Comparison of ENCODE assay signal across 9 cellular contexts in genomic region chr6:136967874-136968752, GRCh38. TPM values are rescaled to one million over a fixed set of nuclear protein-coding genes. Genes with fewer than 3 reads are reported as not detected.
DNase-seq lines count a peak whose midpoint lies in the region; ATAC-seq and TF ChIP-seq lines count a peak whose summit lies in the region.
"Had no signal": no experiment of that assay in that cellular context is flagged by ENCODE, and none has a peak within 500 bp of the region (broad histone marks: within the 10 kb centered on the region; RNA-seq: fewer than 3 reads in every experiment).

No MANE protein-coding gene starts in this region.

- H3K4me2 ChIP-seq in OCI-LY1 (ENCODE audit: low read length): peak overlapping the region; percentile 17; the same call in 1 of the 2 replicates

- no peaks in the 10 kb centered on the region for H3K9me2 ChIP-seq in OCI-LY1 (ENCODE audit: low read depth, low read length)

- no peaks in the 10 kb centered on the region for H3K9me3 Mint-ChIP-seq in activated CD8-positive, alpha-beta memory T cell treated with anti-CD3 and anti-CD28 coated beads, Interleukin-2, amount 10 ng/mL, durations not matched to agents 7 days and 5 days (ENCODE audit: low read depth)
- no peaks in the 10 kb centered on the region for H3K9me3 Mint-ChIP-seq in nephron

- no peak overlapping the region for H3K4me3 ChIP-seq in OCI-LY1 (ENCODE audit: low read depth, low read length, poor library complexity, severe bottlenecking)

- H4K20me1 ChIP-seq in OCI-LY1 (ENCODE audit: insufficient read depth, low read length): no peaks in the 10 kb centered on the region

- no peaks in the 10 kb centered on the region for H3K27me3 ChIP-seq in OCI-LY1 (ENCODE audit: insufficient read depth, low read length)

- CTCF ChIA-PET in activated CD8-positive, alpha-beta memory T cell treated with anti-CD3 and anti-CD28 coated beads, Interleukin-2, amount 10 ng/mL, durations not matched to agents 7 days and 5 days (lab: Charles Lee): interaction anchor here (0.8 to 2.5 kb wide), 3 partner anchors 11 to 357 kb away, joined by 3 to 9 read pairs (median 5); no protein-coding TSS in a partner anchor

- H3F3A ChIP-seq in OCI-LY1 (ENCODE audit: insufficient read depth, low read length): no peaks in the 10 kb centered on the region

- no peak overlapping the region for H2AFZ ChIP-seq in OCI-LY1 (ENCODE audit: low read length)

- no peaks in the 10 kb centered on the region for H3K36me3 ChIP-seq in OCI-LY1 (ENCODE audit: insufficient read depth, low read length)

- no peaks in the 10 kb centered on the region for H3K36me3 Mint-ChIP-seq in activated CD8-positive, alpha-beta memory T cell treated with anti-CD3 and anti-CD28 coated beads, Interleukin-2, amount 10 ng/mL, durations not matched to agents 7 days and 5 days
- H3K36me3 Mint-ChIP-seq in nephron (ENCODE audit: low read depth): no peaks in the 10 kb centered on the region
- H3K36me3 Mint-ChIP-seq: activated naive CD8-positive, alpha-beta T cell had no signal

- ATAC-seq in GM21423 (IDR thresholded peaks at IDR 0.05; ENCODE audit: unreplicated experiment): peak; percentile 65
- ATAC-seq in activated CD8-positive, alpha-beta memory T cell treated with anti-CD3 and anti-CD28 coated beads, Interleukin-2, amount 10 ng/mL, durations not matched to agents 7 days and 5 days: peak; percentile 96
- peak; percentile 82 for ATAC-seq in stimulated activated naive CD8-positive, alpha-beta T cell treated with anti-CD3 and anti-CD28 coated beads, Interleukin-15, Interleukin-2, amounts not matched to agents 100 U/mL and 50 U/mL, for 24 hours

- H3K27ac Mint-ChIP-seq in activated CD8-positive, alpha-beta memory T cell treated with anti-CD3 and anti-CD28 coated beads, Interleukin-2, amount 10 ng/mL, durations not matched to agents 7 days and 5 days: no peak overlapping the region
- H3K27ac Mint-ChIP-seq in nephron: no peak overlapping the region
- H3K27ac Mint-ChIP-seq: activated naive CD8-positive, alpha-beta T cell had no signal

- peaks cover 5% of the 10 kb centered on the region for H3K4me1 Mint-ChIP-seq in activated CD8-positive, alpha-beta memory T cell treated with anti-CD3 and anti-CD28 coated beads, Interleukin-2, amount 10 ng/mL, durations not matched to agents 7 days and 5 days
- H3K4me1 Mint-ChIP-seq in nephron: no peaks in the 10 kb centered on the region

- peak; percentile 78 for DNase-seq in D341Med (ENCODE audit: low spot score)
- peak; percentile 33 for DNase-seq in HS-5 (ENCODE audit: low read depth)
- DNase-seq in activated CD8-positive, alpha-beta memory T cell treated with anti-CD3 and anti-CD28 coated beads, Interleukin-2, amount 10 ng/mL, durations not matched to agents 7 days and 5 days: peak; percentile 78
- DNase-seq in erythroblast (lab: John Stamatoyannopoulos, UW): peak; percentile 63 to 72
- DNase-seq in stimulated activated naive CD8-positive, alpha-beta T cell treated with anti-CD3 and anti-CD28 coated beads, Interleukin-15, Interleukin-2, amounts not matched to agents 100 U/mL and 50 U/mL, for 24 hours: peak; percentile 73

- no peak for TF ChIP-seq POLR2A in erythroblast (IDR thresholded peaks at IDR 0.05; ENCODE audit: low read length)

- no peak overlapping the region for H3K4me3 Mint-ChIP-seq in activated CD8-positive, alpha-beta memory T cell treated with anti-CD3 and anti-CD28 coated beads, Interleukin-2, amount 10 ng/mL, durations not matched to agents 7 days and 5 days
- no peak overlapping the region for H3K4me3 Mint-ChIP-seq in nephron
- H3K4me3 Mint-ChIP-seq: activated naive CD8-positive, alpha-beta T cell had no signal

- no peaks in the 10 kb centered on the region for H3K79me2 ChIP-seq in OCI-LY1 (ENCODE audit: insufficient read depth, low read length)

- no peaks in the 10 kb centered on the region for H3K9me3 ChIP-seq in OCI-LY1 (ENCODE audit: low read length)

- H3K27ac ChIP-seq in OCI-LY1 (ENCODE audit: low read depth, low read length, poor library complexity, severe bottlenecking): no peak overlapping the region

- no peaks in the 10 kb centered on the region for H3K4me1 ChIP-seq in OCI-LY1 (ENCODE audit: insufficient read depth, low read length, severe bottlenecking)

- no peak overlapping the region for H3K9ac ChIP-seq in OCI-LY1 (ENCODE audit: low read length)

- TF ChIP-seq CTCF in OCI-LY1 (IDR thresholded peaks at IDR 0.05; ENCODE audit: low read length) (peak; percentile 76), nephron (IDR thresholded peaks at IDR 0.05; ENCODE audit: unreplicated experiment in 3 of 3) (peak; percentile 58 to 75 (median 65))

- peaks cover 52% of the 10 kb centered on the region for H3K27me3 Mint-ChIP-seq in activated CD8-positive, alpha-beta memory T cell treated with anti-CD3 and anti-CD28 coated beads, Interleukin-2, amount 10 ng/mL, durations not matched to agents 7 days and 5 days
- H3K27me3 Mint-ChIP-seq in nephron (ENCODE audit: low read depth): peaks cover 6% of the 10 kb centered on the region

RNA-seq across cellular contexts. Expression of gene SLC35D3, which starts 46.0 kb away (rescaled TPM):
- total RNA-seq in activated CD8-positive, alpha-beta memory T cell treated with anti-CD3 and anti-CD28 coated beads, Interleukin-2, amount 10 ng/mL, durations not matched to agents 7 days and 5 days: not detected
